Comparison of ENCODE assay signal across 21 cellular contexts in the genomic region with DNA sequence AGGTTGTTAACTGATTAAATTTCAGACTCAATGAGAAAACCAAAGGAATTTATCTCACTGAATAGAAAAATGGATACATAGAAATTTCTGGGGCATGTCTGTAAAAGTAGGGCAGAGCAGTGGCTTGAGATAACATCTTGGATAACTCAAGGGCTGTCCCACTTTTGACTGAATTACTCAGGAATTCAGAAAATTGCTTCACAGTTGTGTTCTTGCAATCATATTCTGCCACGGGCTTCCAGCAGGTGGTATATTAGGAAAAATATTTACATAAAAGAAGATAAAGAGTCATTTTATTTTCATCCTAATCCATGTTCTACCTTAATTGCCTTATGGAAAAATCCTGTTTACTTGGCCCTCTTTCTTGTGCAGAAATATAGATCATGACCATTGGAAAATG.
DNase-seq lines count a peak whose midpoint lies in the region; ATAC-seq and TF ChIP-seq lines count a peak whose summit lies in the region.
"Had no signal": no experiment of that assay in that cellular context is flagged by ENCODE, and none has a peak within 500 bp of the region (broad histone marks: within the 10 kb centered on the region; RNA-seq: fewer than 3 reads in every experiment).

No MANE protein-coding gene starts in this region.

- H3K4me3 ChIP-seq in AG10803 (ENCODE audit: low read length), result no peak overlapping the region
- H3K4me3 ChIP-seq: PC-9 had no signal

- H3K27ac ChIP-seq in angular gyrus (ENCODE audit: low read depth, low read length), result peak overlapping the region; percentile 22
- H3K27ac ChIP-seq: PC-9 had no signal

- no peak for ATAC-seq in GM18498 (IDR thresholded peaks at IDR 0.05; ENCODE audit: unreplicated experiment)
- ATAC-seq: HCT116 had no signal

- TF ChIP-seq CTCF in AG10803 (conservative IDR thresholded peaks at IDR 0.05; ENCODE audit: low read length), result no peak

- DNase-seq in AG10803 (ENCODE audit: low read depth), result peak; percentile 11
- DNase-seq in NCI-H1048 (lab: John Stamatoyannopoulos, UW), result peak; percentile 61
- peak; percentile 32 for DNase-seq in iris pigment epithelial cell (ENCODE audit: low read depth)
- DNase-seq in T1000 (lab: John Stamatoyannopoulos, UW), result no peak
- DNase-seq in NCI-H2107 treated with DMSO at 0.1 percent for 48 hours (lab: John Stamatoyannopoulos, UW; ENCODE audit: unreplicated experiment), result no peak
- DNase-seq in H4 (ENCODE audit: low spot score), result no peak
- DNase-seq: 8988T, ACHN, Calu3, DMS79 treated with DMSO at 0.1 percent for 48 hours, NCI-H1092 treated with DMSO at 0.1 percent for 48 hours, NCI-H1436 treated with DMSO at 0.1 percent for 48 hours, NCI-H187 treated with DMSO at 0.1 percent for 48 hours, NCI-H446, NCI-H524 treated with DMSO at 0.1 percent for 48 hours, NCI-H774, PC-9, SHP77 had no signal

Comparison
In these comparisons a context has a peak if more than half of its experiments do, and no peak if none do; other contexts are left out.
1. DNase-seq: peak in AG10803 (single experiment), NCI-H1048 (single experiment) and iris pigment epithelial cell (single experiment); none in T1000 (single experiment), NCI-H2107 treated with DMSO at 0.1 percent for 48 hours (single experiment) and H4 (single experiment).